ENCODE assay signal across 16 cellular contexts in genomic region chr14:80973918-80974317, GRCh38. TPM values are rescaled to one million over a fixed set of nuclear protein-coding genes. Genes with fewer than 3 reads are reported as not detected.
A peak's percentile ranks its signal among the peaks of the same experiment; 100 is the strongest.
DNase-seq lines count a peak whose midpoint lies in the region; ATAC-seq and TF ChIP-seq lines count a peak whose summit lies in the region.
"Had no signal": no experiment of that assay in that cellular context is flagged by ENCODE, and none has a peak within 500 bp of the region (broad histone marks: within the 10 kb centered on the region; RNA-seq: fewer than 3 reads in every experiment).

No MANE protein-coding gene starts in this region.

- H4K8ac ChIP-seq in mesenchymal stem cell (ENCODE audit: low read length), result no peak overlapping the region

- no peak overlapping the region for H3K9ac ChIP-seq in mesenchymal stem cell (ENCODE audit: low read length)

- CTCF ChIA-PET in activated CD8-positive, alpha-beta T cell treated with anti-CD3 and anti-CD28 coated beads for 36 hours (lab: Charles Lee), result interaction anchor here (1.1 to 9.5 kb wide), 4 partner anchors 13 to 196 kb away, joined by 3 to 107 read pairs (median 6); no protein-coding TSS in a partner anchor

- no peak overlapping the region for H2AFZ ChIP-seq in mesenchymal stem cell (ENCODE audit: low read depth, low read length)

- H2BK12ac ChIP-seq in mesenchymal stem cell (ENCODE audit: low read length in 2 of 2), result no peak overlapping the region

- POLR2A ChIA-PET in activated CD8-positive, alpha-beta T cell treated with anti-CD3 and anti-CD28 coated beads for 36 hours (lab: Charles Lee), result interaction anchor here (1.4 kb wide), 1 partner anchor 14 kb away, joined by 5 read pairs; no protein-coding TSS in a partner anchor

- H3K4me2 ChIP-seq in mesenchymal stem cell (ENCODE audit: low read length, poor library complexity, severe bottlenecking), result no peak overlapping the region

- H3K18ac ChIP-seq in mesenchymal stem cell (ENCODE audit: low read depth in 1 of 2, low read length in 2 of 2), result no peak overlapping the region

- H3K27ac ChIP-seq in mesenchymal stem cell (ENCODE audit: low read length, poor library complexity, severe bottlenecking) (peak overlapping the region; percentile 8), aorta (ENCODE audit: low read depth in 1 of 2, low read length in 2 of 2) (no peak overlapping the region)

- H3K9me3 ChIP-seq in mesenchymal stem cell (ENCODE audit: control insufficient read depth, low read length), result peaks cover 3% of the 10 kb centered on the region
- no peaks in the 10 kb centered on the region for H3K9me3 ChIP-seq in aorta (ENCODE audit: control insufficient read depth, low read length)

- no peak overlapping the region for H2BK5ac ChIP-seq in mesenchymal stem cell (ENCODE audit: low read depth, low read length, poor library complexity, severe bottlenecking)

- H3K27me3 ChIP-seq in mesenchymal stem cell (ENCODE audit: control insufficient read depth in 1 of 2, insufficient read depth in 1 of 2, low read length in 2 of 2) (peaks cover 51 to 74% of the 10 kb centered on the region in 2 experiments), aorta (ENCODE audit: control insufficient read depth in 1 of 2, insufficient read depth in 2 of 2, low read length in 1 of 2) (no peaks in the 10 kb centered on the region)

- H3K9me3 Mint-ChIP-seq in activated CD8-positive, alpha-beta T cell treated with anti-CD3 and anti-CD28 coated beads for 36 hours, result no peaks in the 10 kb centered on the region
- H3K9me3 Mint-ChIP-seq: activated naive CD4-positive, alpha-beta T cell treated with anti-CD3 and anti-CD28 coated beads, Interleukin-2, amount 50 U/mL, for 24 hours had no signal

- H3K27me3 Mint-ChIP-seq in activated CD8-positive, alpha-beta T cell treated with anti-CD3 and anti-CD28 coated beads for 36 hours, result peaks cover 2% of the 10 kb centered on the region

- H3K4me1 Mint-ChIP-seq in activated CD8-positive, alpha-beta T cell treated with anti-CD3 and anti-CD28 coated beads for 36 hours (ENCODE audit: low read depth), result peaks cover 14% of the 10 kb centered on the region
- H3K4me1 Mint-ChIP-seq: B cell had no signal

- H2AK5ac ChIP-seq in mesenchymal stem cell (ENCODE audit: low read length, severe bottlenecking), result no peak overlapping the region

- DNase-seq in AG10803 (ENCODE audit: low read depth) (peak; percentile 41), mesenchymal stem cell (no peak), aorta (no peak), AG20443 (ENCODE audit: low spot score) (no peak), NCI-H2196 (lab: John Stamatoyannopoulos, UW; ENCODE audit: unreplicated experiment) (no peak)
- peak; percentile 91 for DNase-seq in Jurkat, Clone E6-1 (ENCODE audit: low read depth, low spot score)
- no peak for DNase-seq in activated CD8-positive, alpha-beta T cell treated with anti-CD3 and anti-CD28 coated beads for 36 hours
- DNase-seq in activated naive CD4-positive, alpha-beta T cell treated with anti-CD3 and anti-CD28 coated beads, Interleukin-2, amount 50 U/mL, for 16 hours, result no peak
- DNase-seq: HCEC 1CT; stimulated activated CD4-positive, alpha-beta T cell treated with anti-CD3 and anti-CD28 coated beads, Interleukin-15, amount 100 ng/mL, for 24 hours had no signal

- H3K27ac Mint-ChIP-seq in activated CD8-positive, alpha-beta T cell treated with anti-CD3 and anti-CD28 coated beads for 36 hours, result no peak overlapping the region
- H3K27ac Mint-ChIP-seq: activated naive CD4-positive, alpha-beta T cell treated with anti-CD3 and anti-CD28 coated beads, Interleukin-2, amount 50 U/mL, for 24 hours; B cell had no signal

- 86% methylated on average over 5 of the region's 5 CpGs for WGBS in mesenchymal stem cell
- 17 to 26% methylated on average over 5 of the region's 5 CpGs for WGBS in aorta, 2 donors

- H3K14ac ChIP-seq in mesenchymal stem cell (ENCODE audit: low read length in 2 of 2), result no peak overlapping the region

- H4K91ac ChIP-seq in mesenchymal stem cell (ENCODE audit: low read length), result no peak overlapping the region

- no peaks in the 10 kb centered on the region for H3K36me3 Mint-ChIP-seq in activated CD8-positive, alpha-beta T cell treated with anti-CD3 and anti-CD28 coated beads for 36 hours (ENCODE audit: low read depth)
- H3K36me3 Mint-ChIP-seq: activated naive CD4-positive, alpha-beta T cell treated with anti-CD3 and anti-CD28 coated beads, Interleukin-2, amount 50 U/mL, for 24 hours had no signal

- no peak overlapping the region for H3K4me3 Mint-ChIP-seq in activated CD8-positive, alpha-beta T cell treated with anti-CD3 and anti-CD28 coated beads for 36 hours
- H3K4me3 Mint-ChIP-seq: activated naive CD4-positive, alpha-beta T cell treated with anti-CD3 and anti-CD28 coated beads, Interleukin-2, amount 50 U/mL, for 24 hours; B cell had no signal

- no peak overlapping the region for H2BK15ac ChIP-seq in mesenchymal stem cell (ENCODE audit: low read depth, poor library complexity, severe bottlenecking)

- H3K79me1 ChIP-seq in mesenchymal stem cell (replicated peaks; ENCODE audit: low read length, poor library complexity, severe bottlenecking), result no peaks in the 10 kb centered on the region

- intact Hi-C loops in activated CD8-positive, alpha-beta T cell treated with anti-CD3 and anti-CD28 coated beads for 36 hours (cut with micrococcal nuclease), result no loop called here
- intact Hi-C loops in aorta (cut with DNase I), result no loop called here

- peaks cover 2% of the 10 kb centered on the region for H3K4me1 ChIP-seq in mesenchymal stem cell (ENCODE audit: control insufficient read depth, insufficient read depth, low read depth, low read length)
- H3K4me1 ChIP-seq in aorta (ENCODE audit: control insufficient read depth in 1 of 2, insufficient read depth in 2 of 2, low read length in 2 of 2), result peaks cover 3% of the 10 kb centered on the region in 2 donors

- H3K36me3 ChIP-seq in mesenchymal stem cell (ENCODE audit: control insufficient read depth in 1 of 2, insufficient read depth in 2 of 2, low read depth in 1 of 2, low read length in 2 of 2), result no peaks in the 10 kb centered on the region
- H3K36me3 ChIP-seq in aorta (ENCODE audit: control insufficient read depth in 1 of 2, insufficient read depth in 2 of 2, low read length in 1 of 2), result no peaks in the 10 kb centered on the region

- peak; percentile 53 for ATAC-seq in activated CD8-positive, alpha-beta T cell treated with anti-CD3 and anti-CD28 coated beads for 36 hours
- no peak for ATAC-seq in aorta (ENCODE audit: low FRiP score)

- H3K4me3 ChIP-seq in AG10803 (ENCODE audit: low read length) (no peak overlapping the region), mesenchymal stem cell (ENCODE audit: insufficient read depth in 1 of 2, low read depth in 1 of 2, low read length in 2 of 2) (no peak overlapping the region), aorta (ENCODE audit: low read length in 2 of 2) (no peak overlapping the region)
- peak overlapping the region; percentile 39 for H3K4me3 ChIP-seq in Jurkat, Clone E6-1 (ENCODE audit: low read length)

- H2BK120ac ChIP-seq in mesenchymal stem cell (ENCODE audit: low read depth, low read length), result no peak overlapping the region

- TF ChIP-seq CTCF in AG10803 (conservative IDR thresholded peaks at IDR 0.05; ENCODE audit: low read length), result no peak
- no peak for TF ChIP-seq CTCF in activated CD8-positive, alpha-beta T cell treated with anti-CD3 and anti-CD28 coated beads for 36 hours (IDR thresholded peaks at IDR 0.05)

- H3K23ac ChIP-seq in mesenchymal stem cell (ENCODE audit: low read length in 2 of 2), result no peak overlapping the region

- no peak overlapping the region for H3K4ac ChIP-seq in mesenchymal stem cell (ENCODE audit: low read depth in 1 of 2, low read length in 2 of 2)

RNA-seq across cellular contexts. Expression of gene TSHR, which starts 18.5 kb away (rescaled TPM):
- 10.1 TPM for polyA plus RNA-seq in Jurkat, Clone E6-1 (2012; ENCODE audit: insufficient read depth, insufficient read length)
- total RNA-seq in activated CD8-positive, alpha-beta T cell treated with anti-CD3 and anti-CD28 coated beads for 36 hours, result under 1 TPM in 1 of 2 experiments, not detected in 1; 0.31 TPM
- polyA plus RNA-seq in mesenchymal stem cell (2013, experiment 1 of 2), result not detected
- not detected for polyA plus RNA-seq in mesenchymal stem cell (2013, experiment 2 of 2)
- total RNA-seq in aorta, result under 1 TPM; 0.29 to 0.30 TPM
- polyA plus RNA-seq in aorta, result under 1 TPM in 1 of 2 donors, not detected in 1; 0.13 TPM
- total RNA-seq: activated CD8-positive, alpha-beta memory T cell treated with anti-CD3 and anti-CD28 coated beads for 36 hours; fibroblast of lung; HT1080; osteocyte had no signal
- polyA plus RNA-seq: fibroblast of lung had no signal

RNA-seq across cellular contexts. Expression of gene CEP128, which starts 32.4 kb away (rescaled TPM):
- 9.2 TPM for polyA plus RNA-seq in Jurkat, Clone E6-1 (2012; ENCODE audit: insufficient read depth, insufficient read length)
- 10 to 100 TPM; 21.6 to 22.5 TPM for total RNA-seq in activated CD8-positive, alpha-beta T cell treated with anti-CD3 and anti-CD28 coated beads for 36 hours
- polyA plus RNA-seq in mesenchymal stem cell (2013, experiment 1 of 2), result 0.84 TPM
- polyA plus RNA-seq in mesenchymal stem cell (2013, experiment 2 of 2), result 0.85 TPM
- 1 to 10 TPM; 6.0 to 8.4 TPM for total RNA-seq in aorta
- 1 to 10 TPM in 1 of 2 donors, under 1 TPM in 1; 0.95 to 2.8 TPM for polyA plus RNA-seq in aorta

Comparison
In these comparisons a context has a peak if more than half of its experiments do, and no peak if none do; other contexts are left out.
1. DNase-seq: peak in AG10803 (single experiment) and Jurkat, Clone E6-1 (single experiment); none in activated CD8-positive, alpha-beta T cell treated with anti-CD3 and anti-CD28 coated beads for 36 hours (single experiment), mesenchymal stem cell (single experiment), aorta (0 of 2), activated naive CD4-positive, alpha-beta T cell treated with anti-CD3 and anti-CD28 coated beads, Interleukin-2, amount 50 U/mL, for 16 hours (single experiment), AG20443 (single experiment) and NCI-H2196 (single experiment).